Comparison of ENCODE assay signal across 28 cellular contexts in genomic region chr16:10840703-10841102, GRCh38. TPM values are rescaled to one million over a fixed set of nuclear protein-coding genes. Genes with fewer than 3 reads are reported as not detected.
"Had no signal": no experiment of that assay in that cellular context is flagged by ENCODE, and none has a peak within 500 bp of the region (broad histone marks: within the 10 kb centered on the region; RNA-seq: fewer than 3 reads in every experiment).

No MANE protein-coding gene starts in this region.

- DNase-seq: hippocampal formation; left ventricle myocardium inferior; mesendoderm; midbrain; mucosa of descending colon; naive thymus-derived CD4-positive, alpha-beta T cell; nucleus accumbens; retina; right cardiac atrium; sigmoid colon; small intestine; stimulated activated CD4-positive, alpha-beta T cell treated with anti-CD3 and anti-CD28 coated beads, Interleukin-1b, Interleukin-23, amount 100 ng/mL, for 48 hours; stimulated activated CD4-positive, alpha-beta T cell treated with anti-CD3 and anti-CD28 coated beads, Interleukin-4, amount 100 ng/mL, for 1 hour; stimulated activated naive B cell treated with anti-CD40 and anti-IgM and Interleukin-4, amounts not matched to agents 10 μg/mL and 1 μg/mL and 100 μg/mL, for 72 hours; stimulated activated naive CD8-positive, alpha-beta T cell treated with anti-CD3 and anti-CD28 coated beads, Interleukin-15, Interleukin-2, amounts not matched to agents 100 U/mL and 50 U/mL, for 24 hours; stomach; testis; thyroid gland; transverse colon; upper lobe of left lung had no signal

- H3K9me3 ChIP-seq: left ventricle myocardium inferior, mucosa of descending colon, sigmoid colon, stomach, testis, thyroid gland, transverse colon, upper lobe of left lung, vagina had no signal

- H3K36me3 ChIP-seq: left ventricle myocardium inferior, sigmoid colon, stomach, thyroid gland, transverse colon, upper lobe of left lung, vagina had no signal

- H3K27ac Mint-ChIP-seq: natural killer cell treated with Interleukin-12 subunit alpha and Interleukin-12 subunit beta and Interleukin-15 and Interleukin-18, amount 100 ng/mL, for 72 hours had no signal

- H3K79me2 ChIP-seq: parathyroid adenoma had no signal

- H3K4me3 ChIP-seq: left ventricle myocardium inferior, lung, mucosa of descending colon, stomach, testis, thyroid gland, transverse colon, upper lobe of left lung, vagina had no signal

- FAIRE-seq: keratinocyte, small intestine had no signal

- H2AFZ ChIP-seq: parathyroid adenoma had no signal

- H3K4me1 ChIP-seq: parathyroid adenoma, testis, thyroid gland, transverse colon, vagina had no signal

- H3K9me3 Mint-ChIP-seq: natural killer cell treated with Interleukin-12 subunit alpha and Interleukin-12 subunit beta and Interleukin-15 and Interleukin-18, amount 100 ng/mL, for 72 hours; stimulated activated naive B cell treated with anti-CD40 and anti-IgM and Interleukin-4, amounts not matched to agents 10 μg/mL and 1 μg/mL and 100 μg/mL, for 72 hours had no signal

- H3K27me3 ChIP-seq: testis, thyroid gland, upper lobe of left lung, vagina had no signal

- ATAC-seq: mucosa of descending colon; naive thymus-derived CD4-positive, alpha-beta T cell; natural killer cell treated with Interleukin-12 subunit alpha and Interleukin-12 subunit beta and Interleukin-15 and Interleukin-18, amount 100 ng/mL, for 72 hours; right cardiac atrium; stimulated activated naive B cell treated with anti-CD40 and anti-IgM and Interleukin-4, amounts not matched to agents 10 μg/mL and 1 μg/mL and 100 μg/mL, for 72 hours; stimulated activated naive CD8-positive, alpha-beta T cell treated with anti-CD3 and anti-CD28 coated beads, Interleukin-15, Interleukin-2, amounts not matched to agents 100 U/mL and 50 U/mL, for 24 hours had no signal

- H3K27me3 Mint-ChIP-seq: stimulated activated naive B cell treated with anti-CD40 and anti-IgM and Interleukin-4, amounts not matched to agents 10 μg/mL and 1 μg/mL and 100 μg/mL, for 72 hours had no signal

- H3K4me3 Mint-ChIP-seq: naive thymus-derived CD4-positive, alpha-beta T cell; natural killer cell treated with Interleukin-12 subunit alpha and Interleukin-12 subunit beta and Interleukin-15 and Interleukin-18, amount 100 ng/mL, for 72 hours; stimulated activated naive B cell treated with anti-CD40 and anti-IgM and Interleukin-4, amounts not matched to agents 10 μg/mL and 1 μg/mL and 100 μg/mL, for 72 hours had no signal

- H3K27ac ChIP-seq: left ventricle myocardium inferior, parathyroid adenoma, sigmoid colon, stomach, testis, thyroid gland, transverse colon, upper lobe of left lung, vagina had no signal

- H3K4me1 Mint-ChIP-seq: naive thymus-derived CD4-positive, alpha-beta T cell had no signal

- H3K9ac ChIP-seq: parathyroid adenoma had no signal

- H3K36me3 Mint-ChIP-seq: naive thymus-derived CD4-positive, alpha-beta T cell; natural killer cell treated with Interleukin-12 subunit alpha and Interleukin-12 subunit beta and Interleukin-15 and Interleukin-18, amount 100 ng/mL, for 72 hours had no signal

RNA-seq across cellular contexts. Expression of gene TVP23A, which starts 22.1 kb away (rescaled TPM):
- total RNA-seq: myocyte, osteocyte had no signal
- polyA plus RNA-seq: keratinocyte had no signal

RNA-seq across cellular contexts. Expression of gene CIITA, which starts 36.3 kb away (rescaled TPM):
- total RNA-seq: osteocyte had no signal
- polyA plus RNA-seq: neural cell had no signal
